ENCODE assay signal across 8 cellular contexts in genomic region chr18:67417864-67418523, GRCh38.
A peak's percentile ranks its signal among the peaks of the same experiment; 100 is the strongest.
DNase-seq lines count a peak whose midpoint lies in the region; ATAC-seq and TF ChIP-seq lines count a peak whose summit lies in the region.

No MANE protein-coding gene starts in this region.

- ATAC-seq in HG02571 (IDR thresholded peaks at IDR 0.05; ENCODE audit: unreplicated experiment) (peak; percentile 93), GM19328 (IDR thresholded peaks at IDR 0.05; ENCODE audit: unreplicated experiment) (no peak)
- ATAC-seq in activated naive CD4-positive, alpha-beta T cell treated with anti-CD3 and anti-CD28 coated beads, Interleukin-2, amount 50 U/mL, for 72 hours, result peak; percentile 88 to 93

- no peak for TF ChIP-seq POLR2A in NB4 (IDR thresholded peaks at IDR 0.05; ENCODE audit: extremely low read depth, insufficient read length)

- no peak for TF ChIP-seq CTCF in NB4 (IDR thresholded peaks at IDR 0.05; ENCODE audit: low read depth, low read length)

- H3K27ac Mint-ChIP-seq in activated naive CD4-positive, alpha-beta T cell treated with anti-CD3 and anti-CD28 coated beads, Interleukin-2, amount 50 U/mL, for 72 hours, result peak overlapping the region in 1 of 2 donors; percentile 44

- DNase-seq in NCI-H748 (lab: John Stamatoyannopoulos, UW; ENCODE audit: unreplicated experiment) (peak; percentile 15), NCI-H748 treated with DMSO at 0.1 percent for 48 hours (lab: John Stamatoyannopoulos, UW) (no peak), NB4 (ENCODE audit: low read depth) (peak; percentile 14), kidney tubule cell (ENCODE audit: low spot score) (peak; percentile 50), NCI-H1694 (lab: John Stamatoyannopoulos, UW) (no peak)
- peak in 1 of 2 donors; percentile 12 for DNase-seq in activated naive CD4-positive, alpha-beta T cell treated with anti-CD3 and anti-CD28 coated beads, Interleukin-2, amount 50 U/mL, for 72 hours (ENCODE audit: low spot score in 2 of 2)

- no peaks in the 10 kb centered on the region for H3K36me3 Mint-ChIP-seq in activated naive CD4-positive, alpha-beta T cell treated with anti-CD3 and anti-CD28 coated beads, Interleukin-2, amount 50 U/mL, for 72 hours

- peak overlapping the region; percentile 21 for H3K4me3 ChIP-seq in NB4 (ENCODE audit: low read depth, low read length)

- no peaks in the 10 kb centered on the region for H3K9me3 Mint-ChIP-seq in activated naive CD4-positive, alpha-beta T cell treated with anti-CD3 and anti-CD28 coated beads, Interleukin-2, amount 50 U/mL, for 72 hours

Comparison
In these comparisons a context has a peak if more than half of its experiments do, and no peak if none do; other contexts are left out.
1. DNase-seq: peak in NCI-H748 (single experiment), NB4 (single experiment) and kidney tubule cell (single experiment); none in NCI-H748 treated with DMSO at 0.1 percent for 48 hours (single experiment) and NCI-H1694 (single experiment).